ENCODE assay signal across 8 cellular contexts in the genomic region with DNA sequence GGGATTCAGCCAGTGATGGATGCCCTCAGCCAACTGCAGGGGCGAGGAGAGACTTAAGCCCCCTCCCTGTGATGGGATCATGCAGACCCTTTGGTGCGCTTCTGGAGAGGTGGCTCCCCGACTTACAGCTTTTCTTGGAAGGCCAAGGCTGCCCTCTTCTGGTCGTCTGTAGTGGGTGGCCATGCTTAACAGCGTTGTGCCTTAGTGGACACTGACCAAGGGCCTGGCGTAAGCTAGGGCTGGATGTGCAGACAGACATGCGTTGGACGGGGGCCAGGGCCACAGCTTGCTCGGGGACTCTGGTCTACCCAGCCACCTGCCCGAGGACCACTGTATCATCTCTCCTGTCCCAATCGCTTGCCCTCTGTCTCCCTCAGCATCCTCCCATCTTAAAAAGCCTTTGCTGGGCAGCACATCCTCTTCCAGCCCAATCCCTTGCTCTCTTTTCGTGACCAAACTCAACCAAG. TPM values are rescaled to one million over a fixed set of nuclear protein-coding genes. Genes with fewer than 3 reads are reported as not detected.
A peak's percentile ranks its signal among the peaks of the same experiment; 100 is the strongest.
DNase-seq lines count a peak whose midpoint lies in the region; ATAC-seq, FAIRE-seq and TF ChIP-seq lines count a peak whose summit lies in the region.

No MANE protein-coding gene starts in this region.

- DNase-seq in AG08395 (ENCODE audit: low spot score) (peak; percentile 51), GM20000 (ENCODE audit: low spot score) (peak; percentile 65), NCI-H69 (lab: John Stamatoyannopoulos, UW) (peak; percentile 74), fibroblast of pulmonary artery (ENCODE audit: low read depth) (peak; percentile 88), natural killer cell (no peak), urothelium cell line (ENCODE audit: low spot score) (peak; percentile 54), LoVo (ENCODE audit: low spot score) (no peak)
- peak; percentile 57 for DNase-seq in activated T-cell treated with anti-CD3 and anti-CD28 coated beads, Interleukin-2, amount 50 U/mL, for 24 hours

- H3K9me3 Mint-ChIP-seq in activated T-cell treated with anti-CD3 and anti-CD28 coated beads, Interleukin-2, amount 50 U/mL, for 24 hours = no peaks in the 10 kb centered on the region
- H3K9me3 Mint-ChIP-seq in natural killer cell = no peaks in the 10 kb centered on the region

- no peak overlapping the region for H3K4me3 Mint-ChIP-seq in activated T-cell treated with anti-CD3 and anti-CD28 coated beads, Interleukin-2, amount 50 U/mL, for 24 hours
- no peak overlapping the region for H3K4me3 Mint-ChIP-seq in natural killer cell

- ATAC-seq in natural killer cell = peak; percentile 58 to 72 (median 67)

- intact Hi-C loops in natural killer cell (cut with micrococcal nuclease) = loop anchor here (1.0 to 10.0 kb wide), 3 partner anchors 153 to 372 kb away; no protein-coding TSS in a partner anchor

- H3K4me1 Mint-ChIP-seq in activated T-cell treated with anti-CD3 and anti-CD28 coated beads, Interleukin-2, amount 50 U/mL, for 24 hours (ENCODE audit: low read depth) = peaks cover 32% of the 10 kb centered on the region
- peaks cover 28 to 33% of the 10 kb centered on the region in 2 donors for H3K4me1 Mint-ChIP-seq in natural killer cell

- H3K4me3 ChIP-seq in fibroblast of pulmonary artery (replicated peaks; ENCODE audit: low read depth, low read length) = no peak overlapping the region

- TF ChIP-seq CTCF in GM20000 (IDR thresholded peaks at IDR 0.05; ENCODE audit: extremely low read depth, missing control alignments) = peak; percentile 68
- peak; percentile 82 for TF ChIP-seq CTCF in fibroblast of pulmonary artery (IDR thresholded peaks at IDR 0.05; ENCODE audit: low read length, missing control alignments)
- TF ChIP-seq CTCF in natural killer cell (IDR thresholded peaks at IDR 0.05) = peak; percentile 44

- H3K27me3 Mint-ChIP-seq in activated T-cell treated with anti-CD3 and anti-CD28 coated beads, Interleukin-2, amount 50 U/mL, for 24 hours = no peaks in the 10 kb centered on the region
- peaks cover 0 to 7% of the 10 kb centered on the region in 2 donors for H3K27me3 Mint-ChIP-seq in natural killer cell (ENCODE audit: low read depth in 2 of 2)

- peak overlapping the region; percentile 12 for H3K27ac Mint-ChIP-seq in activated T-cell treated with anti-CD3 and anti-CD28 coated beads, Interleukin-2, amount 50 U/mL, for 24 hours
- H3K27ac Mint-ChIP-seq in natural killer cell = no peak overlapping the region

- H3K36me3 Mint-ChIP-seq in activated T-cell treated with anti-CD3 and anti-CD28 coated beads, Interleukin-2, amount 50 U/mL, for 24 hours (ENCODE audit: low read depth) = no peaks in the 10 kb centered on the region
- H3K36me3 Mint-ChIP-seq in natural killer cell = no peaks in the 10 kb centered on the region

- no peak for FAIRE-seq in urothelium cell line (lab: Jason Lieb, UNC)

RNA-seq across cellular contexts. Expression of a gene that starts 5.5 kb away (rescaled TPM):
- total RNA-seq in natural killer cell = 1 to 10 TPM; 1.9 to 5.1 (median 4.1) TPM

RNA-seq across cellular contexts. Expression of a gene that starts 49.7 kb away (rescaled TPM):
- total RNA-seq in natural killer cell = 10 to 100 TPM; 64.8 to 94.0 (median 67.1) TPM

Comparison
In these comparisons a context has a peak if more than half of its experiments do, and no peak if none do; other contexts are left out.
1. DNase-seq: peak in AG08395 (single experiment), GM20000 (single experiment), NCI-H69 (single experiment), activated T-cell treated with anti-CD3 and anti-CD28 coated beads, Interleukin-2, amount 50 U/mL, for 24 hours (single experiment), fibroblast of pulmonary artery (single experiment) and urothelium cell line (single experiment); none in natural killer cell (single experiment) and LoVo (single experiment).
2. Peak in every context shown above with its lines, with median percentiles within 50 percentile points of each other: CTCF ChIP-seq.